In genomic region chr10:97203220-97203619, GRCh38 we compare ENCODE assay signal across 20 cellular contexts. TPM values are rescaled to one million over a fixed set of nuclear protein-coding genes. Genes with fewer than 3 reads are reported as not detected.
A peak's percentile ranks its signal among the peaks of the same experiment; 100 is the strongest.
DNase-seq lines count a peak whose midpoint lies in the region; ATAC-seq, FAIRE-seq and TF ChIP-seq lines count a peak whose summit lies in the region.
"Had no signal": no experiment of that assay in that cellular context is flagged by ENCODE, and none has a peak within 500 bp of the region (broad histone marks: within the 10 kb centered on the region; RNA-seq: fewer than 3 reads in every experiment).

No MANE protein-coding gene starts in this region.

- no peak overlapping the region for H2BK12ac ChIP-seq in H1 (ENCODE audit: low read depth, low read length)

- no peaks in the 10 kb centered on the region for H3K79me1 ChIP-seq in H1 (ENCODE audit: low read depth, low read length)

- H3K4me1 Mint-ChIP-seq in WTC11, result peaks cover 5% of the 10 kb centered on the region; the same call in 1 of the 2 replicates

- H2BK120ac ChIP-seq in H1 (replicated peaks; ENCODE audit: low read depth, low read length), result no peak overlapping the region

- peak; percentile 56 for ATAC-seq in WTC11
- ATAC-seq: CD8-positive, alpha-beta T cell; HCT116 had no signal

- no peaks in the 10 kb centered on the region for H3K27me3 Mint-ChIP-seq in WTC11 (ENCODE audit: low read depth)

- no peak overlapping the region for H4K91ac ChIP-seq in H1 (replicated peaks; ENCODE audit: insufficient read length, low read length)

- CTCF ChIA-PET in WTC11 (lab: Charles Lee) (interaction anchor here (0.6 to 14.6 kb wide), 5 partner anchors 9 to 166 kb away, joined by 3 to 364 read pairs (median 3); no protein-coding TSS in a partner anchor), H1 (lab: Charles Lee; ENCODE audit: partially characterized antibody) (interaction anchor here (0.8 to 44.6 kb wide), 11 partner anchors 6 to 165 kb away, joined by 3 to 1348 read pairs (median 7); partner anchors contain the start of gene SLIT1)

- no peaks in the 10 kb centered on the region for H3K36me3 Mint-ChIP-seq in WTC11
- H3K36me3 Mint-ChIP-seq: CD8-positive, alpha-beta T cell had no signal

- H3K23ac ChIP-seq in H1 (ENCODE audit: insufficient read length), result no peak overlapping the region

- TF ChIP-seq POLR2A in H1 (IDR thresholded peaks at IDR 0.05; ENCODE audit: control extremely low read depth in 1 of 2, low read depth in 2 of 2, low read length in 2 of 2), result no peak

- H2BK5ac ChIP-seq in H1 (ENCODE audit: low read depth, low read length), result no peak overlapping the region

- H2AFZ ChIP-seq in H1 (ENCODE audit: low read length), result no peak overlapping the region
- H2AFZ ChIP-seq: GM23248 had no signal

- H3K4ac ChIP-seq in H1 (replicated peaks; ENCODE audit: insufficient read length, low read depth, low read length), result no peak overlapping the region

- no peak overlapping the region for H3K9ac ChIP-seq in H1 (replicated peaks in 1 of 4; ENCODE audit: extremely low read depth in 1 of 4, low read depth in 3 of 4, low read length in 3 of 4)
- H3K9ac ChIP-seq: BLaER1, GM23248 had no signal

- TF ChIP-seq RAD21 in H1 (IDR thresholded peaks at IDR 0.05 in 1 of 2, conservative IDR thresholded peaks at IDR 0.05 in 1 of 2; ENCODE audit: low read depth in 2 of 2, low read length in 2 of 2), result no peak

- no peak overlapping the region for H4K8ac ChIP-seq in H1 (ENCODE audit: extremely low read depth, insufficient read depth, low read length)

- H3K4me2 ChIP-seq in H1 (ENCODE audit: insufficient read depth in 1 of 2, low read depth in 2 of 2, low read length in 2 of 2), result no peak overlapping the region

- peaks cover 3% of the 10 kb centered on the region; the same call in 1 of the 2 replicates for H3K9me3 Mint-ChIP-seq in WTC11
- H3K9me3 Mint-ChIP-seq: CD4-positive, CD25-positive, alpha-beta regulatory T cell; CD8-positive, alpha-beta T cell; H9 had no signal

- H3K27me3 ChIP-seq in H1 (replicated peaks in 1 of 4; ENCODE audit: control insufficient read depth in 3 of 4, extremely low read depth in 1 of 4, insufficient read depth in 3 of 4, low read length in 3 of 4), result no peaks in the 10 kb centered on the region

- H3K36me3 ChIP-seq in H1 (ENCODE audit: control insufficient read depth in 2 of 4, insufficient read depth in 4 of 4, low read length in 3 of 4), result no peaks in the 10 kb centered on the region
- H3K36me3 ChIP-seq: BLaER1 had no signal

- no peaks in the 10 kb centered on the region for H3K79me2 ChIP-seq in H1 (ENCODE audit: control insufficient read depth in 1 of 2, insufficient read depth in 2 of 2, low read length in 2 of 2)

- no peak overlapping the region for H2AK5ac ChIP-seq in H1 (ENCODE audit: low read depth, low read length)

- 0 out of 7 replicates have a peak, but pooled peaks cover 0 to 4% (median 0%) of the 10 kb centered on the region in 4 experiments for H3K4me1 ChIP-seq in H1 (replicated peaks in 1 of 4; ENCODE audit: control insufficient read depth in 3 of 4, insufficient read depth in 4 of 4, low read length in 3 of 4)
- H3K4me1 ChIP-seq: Caco-2 had no signal

- no peaks in the 10 kb centered on the region for H3K23me2 ChIP-seq in H1 (ENCODE audit: low read depth, low read length)

- H2BK15ac ChIP-seq in H1 (ENCODE audit: low read length), result no peak overlapping the region

- H3K4me3 ChIP-seq in H1 (ENCODE audit: extremely low read depth in 1 of 4, insufficient read depth in 2 of 4, low read depth in 3 of 4, low read length in 4 of 4), result no peak overlapping the region
- H3K4me3 ChIP-seq: BLaER1, GM23248 had no signal

- H4K20me1 ChIP-seq in H1 (replicated peaks in 1 of 2; ENCODE audit: control insufficient read depth in 1 of 2, insufficient read depth in 2 of 2, low read length in 2 of 2), result no peaks in the 10 kb centered on the region

- no peak overlapping the region for H3K18ac ChIP-seq in H1 (ENCODE audit: extremely low read depth, low read length)

- no peak overlapping the region for H2BK20ac ChIP-seq in H1 (ENCODE audit: low read length)

- no peak overlapping the region for H3K56ac ChIP-seq in H1 (replicated peaks; ENCODE audit: insufficient read length, low read depth, low read length)

- no peak for DNase-seq in WTC11 (ENCODE audit: low spot score)
- no peak for DNase-seq in H1 (ENCODE audit: low read depth in 1 of 2, low spot score in 2 of 2)
- peak; percentile 63 for DNase-seq in posterior vena cava (ENCODE audit: low spot score)
- no peak for DNase-seq in SW 1271 (lab: John Stamatoyannopoulos, UW)
- no peak for DNase-seq in anterior cingulate cortex (lab: John Stamatoyannopoulos, UW)
- no peak for DNase-seq in NCI-H1417 treated with DMSO at 0.1 percent for 48 hours (lab: John Stamatoyannopoulos, UW)
- DNase-seq: Caco-2; CD4-positive, CD25-positive, alpha-beta regulatory T cell; CD8-positive, alpha-beta T cell; DMS153; DND-41; GM23248; H9 had no signal

- H4K5ac ChIP-seq in H1 (ENCODE audit: insufficient read length, low read depth, low read length), result no peak overlapping the region

- intact Hi-C loops in posterior vena cava (cut with DNase I), result no loop called here

- no peak overlapping the region for H3K27ac ChIP-seq in H1 (ENCODE audit: low read depth, low read length)
- H3K27ac ChIP-seq: BLaER1, C4-2B, GM23248 had no signal

- no peak overlapping the region for H3K14ac ChIP-seq in H1 (ENCODE audit: insufficient read length)

- no peaks in the 10 kb centered on the region for H3K9me3 ChIP-seq in H1 (ENCODE audit: insufficient read depth in 2 of 2, low read depth in 1 of 2, low read length in 1 of 2)
- H3K9me3 ChIP-seq: Caco-2 had no signal

- H3K27ac Mint-ChIP-seq in WTC11, result no peak overlapping the region
- H3K27ac Mint-ChIP-seq: B cell; CD4-positive, CD25-positive, alpha-beta regulatory T cell; CD8-positive, alpha-beta T cell; H9 had no signal

- TF ChIP-seq CTCF in WTC11 (IDR thresholded peaks at IDR 0.05) (no peak), H1 (IDR thresholded peaks at IDR 0.05; ENCODE audit: control extremely low read depth in 1 of 3, insufficient read depth in 1 of 3, low read depth in 1 of 3, low read length in 3 of 3) (no peak)

- POLR2A ChIA-PET in WTC11 (lab: Charles Lee) (no interaction called here), H1 (lab: Charles Lee; ENCODE audit: partially characterized antibody) (no interaction called here)

- no peak for FAIRE-seq in H1 (lab: Jason Lieb, UNC)
- FAIRE-seq: G401.6, GM12892 had no signal

- no peak overlapping the region for H3K4me3 Mint-ChIP-seq in WTC11
- H3K4me3 Mint-ChIP-seq: B cell; CD4-positive, CD25-positive, alpha-beta regulatory T cell; CD8-positive, alpha-beta T cell; H9 had no signal

- TF ChIP-seq EP300 in H1 (IDR thresholded peaks at IDR 0.05; ENCODE audit: borderline replicate concordance in 1 of 2, low read depth in 2 of 2, low read length in 2 of 2), result no peak

- WGBS in H1 (ENCODE audit: extremely low coverage in 1 of 2, insufficient coverage in 1 of 2, insufficient read length in 1 of 2, insufficient replicate concordance in 2 of 2, low coverage in 1 of 2, low lambda C conversion rate in 2 of 2, missing lambda C conversion rate in 1 of 2), 2 experiments, result 88% methylated on average over 7 of the region's 7 CpGs; no CpG with 5 or more reads in 1 of the 2 experiments

TF ChIP-seq in H1, 55 proteins besides CTCF, POLR2A, EP300 and RAD21:
- TF ChIP-seq PHF8 (conservative IDR thresholded peaks at IDR 0.05; ENCODE audit: low read depth, low read length), result no peak
- TF ChIP-seq HDAC2 (IDR thresholded peaks at IDR 0.05; ENCODE audit: borderline replicate concordance in 1 of 2, low read depth in 2 of 2, low read length in 2 of 2), result no peak
- TF ChIP-seq EGR1 (IDR thresholded peaks at IDR 0.05; ENCODE audit: borderline replicate concordance, low read depth, low read length), result no peak
- TF ChIP-seq CBX5 (IDR thresholded peaks at IDR 0.05; ENCODE audit: low read depth, low read length), result no peak
- peak; percentile 62 for TF ChIP-seq NANOG (IDR thresholded peaks at IDR 0.05; ENCODE audit: insufficient read depth, low read depth, low read length, poor library complexity, severe bottlenecking)
- peak; percentile 11; the same call in 1 of the 2 replicates for TF ChIP-seq KDM1A (IDR thresholded peaks at IDR 0.05; ENCODE audit: borderline replicate concordance, low read length)
- no peak for TF ChIP-seq KDM5A (IDR thresholded peaks at IDR 0.05; ENCODE audit: low read length)
- no peak for TF ChIP-seq SP4 (IDR thresholded peaks at IDR 0.05; ENCODE audit: low read length)
- no peak for TF ChIP-seq CHD2 (IDR thresholded peaks at IDR 0.05; ENCODE audit: low read length)

RNA-seq across cellular contexts. Expression of gene SLIT1, which starts 17.5 kb away (rescaled TPM):
- total RNA-seq in WTC11 (2021) (1.1 to 1.6 TPM (median 1.4 TPM) in 3 replicates), posterior vena cava (under 1 TPM; 0.23 to 0.33 TPM)
- total RNA-seq in H1 (2021; fragmentation: NEBNext Ultra II Directional; extraction: Animal tissue kit (Norgen Biotek cat#: 25700)), result 0.88 and 1.2 TPM in 2 replicates
- 0.70 and 1.1 TPM in 2 replicates for polyA plus RNA-seq in H1 (2011; rRNA removed)
- 0.79 TPM for polyA plus RNA-seq in H1 (2011; cell fraction: cytosol; rRNA removed)
- 3.4 TPM for polyA plus RNA-seq in H1 (2011; cell fraction: nucleus; rRNA removed)
- 0.50 to 0.74 TPM (median 0.57 TPM) in 4 replicates for polyA plus RNA-seq in H1 (2012, experiment 1 of 2)
- 0.26 TPM for polyA plus RNA-seq in H1 (2012, experiment 2 of 2)
- polyA plus RNA-seq in H1 (2013, experiment 1 of 2), result 0.53 TPM
- 0.39 TPM for polyA plus RNA-seq in H1 (2013, experiment 2 of 2)
- polyA minus RNA-seq in H1 (2011; rRNA and poly(A)+ RNA removed), result 0.78 and 1.0 TPM in 2 replicates
- 0.44 TPM for polyA minus RNA-seq in H1 (2011; cell fraction: cytosol; rRNA and poly(A)+ RNA removed)
- 2.9 TPM for polyA minus RNA-seq in H1 (2011; cell fraction: nucleus; rRNA and poly(A)+ RNA removed)
- total RNA-seq: A172, GM23248 had no signal
- polyA plus RNA-seq: CD4-positive, CD25-positive, alpha-beta regulatory T cell; GM23248 had no signal
